ENCODE assay signal across 8 cellular contexts in the genomic region with DNA sequence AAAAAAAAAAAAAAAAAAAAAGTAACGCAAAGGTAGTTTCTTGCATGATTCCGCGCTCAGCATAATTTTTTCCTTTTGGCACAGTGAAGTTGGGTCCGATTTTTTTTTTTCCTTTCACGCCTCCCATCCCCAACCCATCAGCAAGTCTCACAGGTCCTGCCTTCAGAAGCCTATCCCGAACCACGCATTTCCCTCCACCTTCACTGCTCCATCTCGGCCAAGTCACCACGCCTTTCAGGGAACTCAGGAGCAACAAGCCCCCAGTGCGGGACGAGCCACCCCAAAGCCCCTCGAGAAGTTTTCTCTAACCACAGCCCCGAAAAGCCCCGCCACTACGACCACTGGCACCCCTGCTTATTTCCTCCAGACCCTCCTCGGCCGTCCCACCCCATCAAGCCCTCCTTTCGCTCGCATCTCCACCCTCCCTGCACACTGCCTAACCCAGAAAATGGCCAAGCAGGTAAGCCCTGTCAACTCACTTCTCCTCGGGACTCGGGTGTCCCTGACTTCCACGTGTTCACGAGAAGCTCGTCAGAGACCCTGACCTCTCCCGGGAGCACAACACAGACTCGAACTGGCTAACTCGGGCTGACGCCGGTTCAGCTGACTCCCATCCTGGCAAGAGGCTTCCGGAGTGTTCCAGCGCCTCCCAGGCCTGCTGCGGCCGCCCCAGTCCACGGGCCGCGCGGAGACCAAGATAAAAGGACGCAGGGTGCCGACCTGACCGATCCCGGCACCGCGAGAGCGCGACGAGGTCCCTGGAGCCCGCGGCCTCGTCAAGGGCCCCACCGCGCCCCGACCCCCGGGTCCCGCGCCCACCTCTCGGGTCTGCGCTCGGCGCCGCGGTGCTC. TPM values are rescaled to one million over a fixed set of nuclear protein-coding genes. Genes with fewer than 3 reads are reported as not detected.
DNase-seq lines count a peak whose midpoint lies in the region; ATAC-seq and TF ChIP-seq lines count a peak whose summit lies in the region.

No MANE protein-coding gene starts in this region.

- peaks cover 59% of the 10 kb centered on the region for H3K4me1 ChIP-seq in CD4-positive, CD25-positive, alpha-beta regulatory T cell (ENCODE audit: control insufficient read depth, insufficient read depth, low read length, poor library complexity, severe bottlenecking)
- peaks cover 44 to 48% of the 10 kb centered on the region in 2 experiments for H3K4me1 ChIP-seq in neutrophil (ENCODE audit: control insufficient read depth in 1 of 2, insufficient read depth in 1 of 2, low read depth in 1 of 2, low read length in 1 of 2)

- peak overlapping the region; percentile 73 to 96 (median 94) for H3K27ac Mint-ChIP-seq in CD4-positive, CD25-positive, alpha-beta regulatory T cell
- peak overlapping the region; percentile 95 for H3K27ac Mint-ChIP-seq in activated naive CD4-positive, alpha-beta T cell treated with anti-CD3 and anti-CD28 coated beads, Interleukin-2, amount 10 ng/mL, durations not matched to agents 7 days and 5 days

- peak overlapping the region; percentile 94 for H3K27ac ChIP-seq in CD4-positive, CD25-positive, alpha-beta regulatory T cell (ENCODE audit: insufficient read depth, low read length, poor library complexity, severe bottlenecking)
- H3K27ac ChIP-seq in neutrophil, result peak overlapping the region; percentile 100

- H3K4me3 ChIP-seq in CD4-positive, CD25-positive, alpha-beta regulatory T cell (ENCODE audit: low read depth, low read length), result peak overlapping the region; percentile 85
- peak overlapping the region; percentile 99 for H3K4me3 ChIP-seq in Jurkat, Clone E6-1 (ENCODE audit: low read length)
- H3K4me3 ChIP-seq in neutrophil (ENCODE audit: low read depth in 1 of 2, low read length in 1 of 2), result peak overlapping the region; percentile 68 to 89

- no peaks in the 10 kb centered on the region for H3K9me3 ChIP-seq in CD4-positive, CD25-positive, alpha-beta regulatory T cell (ENCODE audit: control insufficient read depth in 2 of 2, low read length in 2 of 2)
- no peaks in the 10 kb centered on the region for H3K9me3 ChIP-seq in neutrophil

- peak in 1 of 3 donors; percentile 53 for DNase-seq in CD4-positive, CD25-positive, alpha-beta regulatory T cell
- no peak for DNase-seq in Jurkat, Clone E6-1 (ENCODE audit: low read depth, low spot score)
- DNase-seq in activated naive CD4-positive, alpha-beta T cell treated with anti-CD3 and anti-CD28 coated beads, Interleukin-2, amount 10 ng/mL, durations not matched to agents 7 days and 5 days, result peak; percentile 60
- DNase-seq in head of caudate nucleus (peak in 38 of 42 donors; percentile 22 to 75 (median 52)), posterior vena cava (ENCODE audit: low spot score) (no peak)

- no peak for ATAC-seq in CD4-positive, CD25-positive, alpha-beta regulatory T cell (ENCODE audit: low read depth in 2 of 2)
- ATAC-seq in GM21381 (IDR thresholded peaks at IDR 0.05; ENCODE audit: unreplicated experiment) (peak; percentile 14), GM19467 (IDR thresholded peaks at IDR 0.05; ENCODE audit: unreplicated experiment) (no peak)

- no peaks in the 10 kb centered on the region for H3K9me3 Mint-ChIP-seq in CD4-positive, CD25-positive, alpha-beta regulatory T cell
- H3K9me3 Mint-ChIP-seq in activated naive CD4-positive, alpha-beta T cell treated with anti-CD3 and anti-CD28 coated beads, Interleukin-2, amount 10 ng/mL, durations not matched to agents 7 days and 5 days, result no peaks in the 10 kb centered on the region

- H3K27me3 ChIP-seq in CD4-positive, CD25-positive, alpha-beta regulatory T cell (ENCODE audit: control insufficient read depth, insufficient read depth, low read length), result no peaks in the 10 kb centered on the region
- H3K27me3 ChIP-seq in neutrophil, result no peaks in the 10 kb centered on the region

- H3K36me3 ChIP-seq in CD4-positive, CD25-positive, alpha-beta regulatory T cell (ENCODE audit: control insufficient read depth, insufficient read depth, low read length), result peaks cover 5% of the 10 kb centered on the region
- no peaks in the 10 kb centered on the region for H3K36me3 ChIP-seq in neutrophil

- peaks cover 6% of the 10 kb centered on the region for H3K36me3 Mint-ChIP-seq in CD4-positive, CD25-positive, alpha-beta regulatory T cell
- H3K36me3 Mint-ChIP-seq in activated naive CD4-positive, alpha-beta T cell treated with anti-CD3 and anti-CD28 coated beads, Interleukin-2, amount 10 ng/mL, durations not matched to agents 7 days and 5 days, result peaks cover 48% of the 10 kb centered on the region

- TF ChIP-seq CTCF in neutrophil (IDR thresholded peaks at IDR 0.05), result no peak

- peak overlapping the region; percentile 91 to 98 (median 94) for H3K4me3 Mint-ChIP-seq in CD4-positive, CD25-positive, alpha-beta regulatory T cell
- H3K4me3 Mint-ChIP-seq in activated naive CD4-positive, alpha-beta T cell treated with anti-CD3 and anti-CD28 coated beads, Interleukin-2, amount 10 ng/mL, durations not matched to agents 7 days and 5 days, result peak overlapping the region; percentile 94

- peaks cover 15 to 71% (median 49%) of the 10 kb centered on the region in 4 donors for H3K4me1 Mint-ChIP-seq in CD4-positive, CD25-positive, alpha-beta regulatory T cell
- peaks cover 67% of the 10 kb centered on the region for H3K4me1 Mint-ChIP-seq in activated naive CD4-positive, alpha-beta T cell treated with anti-CD3 and anti-CD28 coated beads, Interleukin-2, amount 10 ng/mL, durations not matched to agents 7 days and 5 days

- intact Hi-C loops in head of caudate nucleus (cut with DNase I), result no loop called here
- intact Hi-C loops in posterior vena cava (cut with DNase I), result no loop called here

- CTCF ChIA-PET in activated naive CD4-positive, alpha-beta T cell treated with anti-CD3 and anti-CD28 coated beads, Interleukin-2, amount 10 ng/mL, durations not matched to agents 7 days and 5 days (lab: Charles Lee), result interaction anchor here (1.0 to 3.3 kb wide), 2 partner anchors 9 to 17 kb away, joined by 3 to 26 read pairs; a partner anchor contains a TSS

- no peaks in the 10 kb centered on the region for H3K27me3 Mint-ChIP-seq in CD4-positive, CD25-positive, alpha-beta regulatory T cell
- peaks cover 3% of the 10 kb centered on the region for H3K27me3 Mint-ChIP-seq in activated naive CD4-positive, alpha-beta T cell treated with anti-CD3 and anti-CD28 coated beads, Interleukin-2, amount 10 ng/mL, durations not matched to agents 7 days and 5 days

RNA-seq across cellular contexts. Expression of a gene that starts 0.8 kb away (rescaled TPM):
- 36.7 TPM for total RNA-seq in CD4-positive, CD25-positive, alpha-beta regulatory T cell
- 10 to 100 TPM; 74.7 to 83.8 (median 78.3) TPM for polyA plus RNA-seq in CD4-positive, CD25-positive, alpha-beta regulatory T cell
- 198 TPM for polyA plus RNA-seq in Jurkat, Clone E6-1 (2012; ENCODE audit: insufficient read depth, insufficient read length)
- 10 to 100 TPM; 25.6 to 27.9 TPM for total RNA-seq in posterior vena cava

RNA-seq across cellular contexts. Expression of a gene that starts 9.8 kb away (rescaled TPM):
- 19.6 TPM for total RNA-seq in CD4-positive, CD25-positive, alpha-beta regulatory T cell
- 10 to 100 TPM; 29.4 to 33.9 (median 31.0) TPM for polyA plus RNA-seq in CD4-positive, CD25-positive, alpha-beta regulatory T cell
- polyA plus RNA-seq in Jurkat, Clone E6-1 (2012; ENCODE audit: insufficient read depth, insufficient read length), result 30.1 TPM
- total RNA-seq in posterior vena cava, result 10 to 100 TPM; 25.1 to 28.1 TPM

RNA-seq across cellular contexts. Expression of a gene that starts 10.0 kb away (rescaled TPM):
- 111 TPM for total RNA-seq in CD4-positive, CD25-positive, alpha-beta regulatory T cell
- 10 to 100 TPM; 62.0 to 72.9 (median 66.6) TPM for polyA plus RNA-seq in CD4-positive, CD25-positive, alpha-beta regulatory T cell
- 164 TPM for polyA plus RNA-seq in Jurkat, Clone E6-1 (2012; ENCODE audit: insufficient read depth, insufficient read length)
- total RNA-seq in posterior vena cava, result 1 to 10 TPM; 5.2 to 9.3 TPM

RNA-seq across cellular contexts. Expression of a gene that starts 27.2 kb away (rescaled TPM):
- 1.8 TPM for total RNA-seq in CD4-positive, CD25-positive, alpha-beta regulatory T cell
- polyA plus RNA-seq in CD4-positive, CD25-positive, alpha-beta regulatory T cell, result 1 to 10 TPM in 3 of 4 donors, under 1 TPM in 1; 0.76 to 3.6 (median 1.8) TPM
- polyA plus RNA-seq in Jurkat, Clone E6-1 (2012; ENCODE audit: insufficient read depth, insufficient read length), result 2.3 TPM
- total RNA-seq in posterior vena cava, result 1 to 10 TPM; 1.5 to 1.7 TPM

Comparison
In these comparisons a context has a peak if more than half of its experiments do, and no peak if none do; other contexts are left out.
1. DNase-seq: peak in activated naive CD4-positive, alpha-beta T cell treated with anti-CD3 and anti-CD28 coated beads, Interleukin-2, amount 10 ng/mL, durations not matched to agents 7 days and 5 days (single experiment) and head of caudate nucleus (38 of 42); none in Jurkat, Clone E6-1 (single experiment) and posterior vena cava (single experiment).
2. RNA of a gene that starts 10.0 kb away (total RNA-seq): 111 TPM in CD4-positive, CD25-positive, alpha-beta regulatory T cell (single experiment); 5.2 to 9.3 TPM in posterior vena cava; every median in the first group is over 10 times any median in the second.
3. Peak in every context shown above with its lines, with median percentiles within 50 percentile points of each other: H3K4me3 ChIP-seq.